In the genomic region with DNA sequence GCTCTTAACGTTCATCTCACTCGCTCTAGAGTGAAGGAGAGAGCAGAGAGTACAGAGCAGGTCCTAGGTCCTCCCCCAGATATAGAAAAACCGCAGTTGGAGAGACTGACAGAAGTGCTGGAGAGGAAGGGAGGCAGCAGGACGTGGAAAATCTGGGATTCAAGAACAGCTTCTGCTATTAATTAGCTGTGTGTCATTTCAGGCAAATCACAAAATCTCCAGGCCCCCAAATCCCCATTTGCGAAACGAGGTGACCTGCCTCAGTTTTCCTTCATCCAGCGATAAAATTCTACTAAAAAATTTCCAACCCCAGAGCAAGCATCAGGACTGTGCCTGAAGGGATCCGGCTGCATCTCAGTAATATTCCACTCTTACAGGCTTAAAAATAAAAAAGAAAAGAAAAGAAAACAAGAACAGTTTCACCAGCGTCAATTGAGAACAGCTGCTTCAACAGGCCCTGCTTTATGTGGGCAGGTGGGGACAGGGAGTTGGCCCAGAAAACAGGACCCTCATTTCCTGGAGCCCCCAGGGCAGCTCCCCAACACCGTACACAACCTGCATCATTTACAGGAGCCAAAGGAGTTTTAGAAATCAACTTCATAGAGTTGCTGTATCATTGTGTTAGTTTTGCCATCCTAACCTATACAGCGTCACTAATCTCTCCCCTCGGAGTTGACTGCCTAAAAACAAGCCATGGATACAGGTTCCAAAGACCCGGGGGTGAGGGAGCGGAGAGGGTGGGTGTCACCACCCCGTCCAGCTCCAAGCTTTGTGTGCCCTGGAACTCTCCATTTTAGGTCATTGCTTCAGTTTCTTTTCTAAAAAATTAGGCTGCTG, we compare ENCODE assay signal across 8 cellular contexts. TPM values are rescaled to one million over a fixed set of nuclear protein-coding genes. Genes with fewer than 3 reads are reported as not detected.
DNase-seq lines count a peak whose midpoint lies in the region; ATAC-seq, FAIRE-seq and TF ChIP-seq lines count a peak whose summit lies in the region.

No MANE protein-coding gene starts in this region.

- H4K20me1 ChIP-seq in keratinocyte (ENCODE audit: control insufficient read depth, extremely low read depth, insufficient read depth, low read length): peaks cover 23% of the 10 kb centered on the region

- no peaks in the 10 kb centered on the region for H3K36me3 Mint-ChIP-seq in effector memory CD8-positive, alpha-beta T cell (ENCODE audit: insufficient read depth)

- peaks cover 47% of the 10 kb centered on the region for H3K79me2 ChIP-seq in keratinocyte (ENCODE audit: control insufficient read depth, insufficient read depth, low read length)

- no peak for ATAC-seq in effector memory CD8-positive, alpha-beta T cell (replicated peaks)

- peak; percentile 47 for DNase-seq in NCI-H1105 treated with DMSO at 0.1 percent for 48 hours (lab: John Stamatoyannopoulos, UW)
- no peak for DNase-seq in NCI-H1105 (lab: John Stamatoyannopoulos, UW)
- peak; percentile 14 for DNase-seq in HT1080 (ENCODE audit: low read depth)
- peak in 3 of 7 donors; percentile 34 to 51 (median 38) for DNase-seq in adrenal gland
- no peak for DNase-seq in keratinocyte (ENCODE audit: low read depth, low spot score)
- DNase-seq in cerebellar nuclear complex (lab: John Stamatoyannopoulos, UW): no peak
- DNase-seq in effector memory CD8-positive, alpha-beta T cell: no peak

- no peaks in the 10 kb centered on the region for H3K27me3 ChIP-seq in adrenal gland
- H3K27me3 ChIP-seq in keratinocyte (ENCODE audit: control insufficient read depth, extremely low read depth, insufficient read depth, low read length): no peaks in the 10 kb centered on the region
- no peaks in the 10 kb centered on the region for H3K27me3 ChIP-seq in stomach smooth muscle (ENCODE audit: control insufficient read depth in 1 of 2, insufficient read depth in 2 of 2, low read length in 2 of 2)

- intact Hi-C loops in adrenal gland (cut with DNase I): loop anchor here in 1 of 2 donors (5.0 kb wide), 1 partner anchor 74 kb away; a partner anchor contains a TSS

- peak overlapping the region; percentile 80 to 99 (median 95) for H3K27ac ChIP-seq in adrenal gland
- H3K27ac ChIP-seq in keratinocyte (ENCODE audit: control insufficient read depth, insufficient read depth, low read length): peak overlapping the region; percentile 99
- H3K27ac ChIP-seq in stomach smooth muscle (ENCODE audit: low read length): peak overlapping the region; percentile 100

- dilution Hi-C loops in keratinocyte (cut with MboI; ENCODE audit: extremely low pct_ligation_motif_present, low sequenced_read_pairs): no loop called here

- TF ChIP-seq CTCF in adrenal gland (IDR thresholded peaks at IDR 0.05): no peak
- TF ChIP-seq CTCF in keratinocyte (optimal IDR thresholded peaks at IDR 0.05 in 1 of 3, IDR thresholded peaks at IDR 0.05 in 1 of 3, conservative IDR thresholded peaks at IDR 0.05 in 1 of 3; ENCODE audit: extremely low read depth in 1 of 3, insufficient read depth in 2 of 3, low read length in 3 of 3): no peak

- no peaks in the 10 kb centered on the region for H3K9me3 Mint-ChIP-seq in effector memory CD8-positive, alpha-beta T cell

- no peaks in the 10 kb centered on the region for H3K9me3 ChIP-seq in adrenal gland (replicated peaks in 1 of 3)
- no peaks in the 10 kb centered on the region for H3K9me3 ChIP-seq in keratinocyte (ENCODE audit: control insufficient read depth, low read depth, low read length)
- H3K9me3 ChIP-seq in stomach smooth muscle (ENCODE audit: control insufficient read depth in 2 of 2, low read length in 2 of 2): no peaks in the 10 kb centered on the region

- WGBS in adrenal gland, 4 donors: 23 to 32% (median 28%) methylated on average over 15 of the region's 15 CpGs

- H3K9ac ChIP-seq in keratinocyte (ENCODE audit: control insufficient read depth, extremely low read depth, insufficient read depth, low read length) (peak overlapping the region; percentile 83), stomach smooth muscle (ENCODE audit: low read length in 2 of 2) (peak overlapping the region; percentile 90 to 91)

- no peaks in the 10 kb centered on the region for H3K27me3 Mint-ChIP-seq in effector memory CD8-positive, alpha-beta T cell

- peak overlapping the region; percentile 47 for H2AFZ ChIP-seq in keratinocyte (ENCODE audit: control insufficient read depth, low read length)

- H3K9me1 ChIP-seq in keratinocyte (ENCODE audit: control insufficient read depth, extremely low read depth, insufficient read depth, low read length): no peaks in the 10 kb centered on the region

- no peak for FAIRE-seq in keratinocyte (lab: Jason Lieb, UNC)

- TF ChIP-seq POLR2A in adrenal gland (IDR thresholded peaks at IDR 0.05): no peak

- peaks cover 56 to 57% of the 10 kb centered on the region in 2 donors for H3K4me1 ChIP-seq in adrenal gland (replicated peaks in 1 of 2)
- peaks cover 59% of the 10 kb centered on the region for H3K4me1 ChIP-seq in keratinocyte (ENCODE audit: control insufficient read depth, extremely low read depth, insufficient read depth, low read length)
- peaks cover 61% of the 10 kb centered on the region for H3K4me1 ChIP-seq in stomach smooth muscle (ENCODE audit: control insufficient read depth, insufficient read depth, low read length)

- peaks cover 0 to 14% of the 10 kb centered on the region in 2 donors for H3K36me3 ChIP-seq in adrenal gland (replicated peaks in 1 of 2)
- peaks cover 2 to 13% of the 10 kb centered on the region in 2 experiments for H3K36me3 ChIP-seq in keratinocyte (ENCODE audit: control insufficient read depth in 2 of 2, extremely low read depth in 1 of 2, insufficient read depth in 2 of 2, low read length in 2 of 2)
- H3K36me3 ChIP-seq in stomach smooth muscle (ENCODE audit: control insufficient read depth in 2 of 2, insufficient read depth in 2 of 2, low read length in 2 of 2): peaks cover 9 to 14% of the 10 kb centered on the region in 2 donors

- peak overlapping the region; percentile 95 for H3K4me2 ChIP-seq in keratinocyte (ENCODE audit: control insufficient read depth, extremely low read depth, insufficient read depth, low read depth, low read length)

- no peak overlapping the region for H3K27ac Mint-ChIP-seq in effector memory CD8-positive, alpha-beta T cell

- peak overlapping the region in 1 of 4 donors; percentile 49 for H3K4me3 ChIP-seq in adrenal gland
- peak overlapping the region in 2 of 3 experiments; percentile 61 to 63 for H3K4me3 ChIP-seq in keratinocyte (ENCODE audit: control insufficient read depth in 2 of 3, extremely low read depth in 1 of 3, insufficient read depth in 2 of 3, low read depth in 1 of 3, low read length in 3 of 3)
- peak overlapping the region; percentile 64 to 72 for H3K4me3 ChIP-seq in stomach smooth muscle (ENCODE audit: low read length in 2 of 2)

- H3K4me1 Mint-ChIP-seq in effector memory CD8-positive, alpha-beta T cell (ENCODE audit: low read depth in 2 of 2): peaks cover 18 to 25% of the 10 kb centered on the region in 2 donors

- H3K4me3 Mint-ChIP-seq in effector memory CD8-positive, alpha-beta T cell: no peak overlapping the region

RNA-seq across cellular contexts. Expression of a gene that starts 2.3 kb away (rescaled TPM):
- total RNA-seq in HT1080 (2014; rRNA removed; shearing (Covaris generic)): 433 and 571 TPM in 2 replicates
- polyA plus RNA-seq in HT1080 (2015; cell fraction: cytosol; rRNA removed): 14.7 and 23.6 TPM in 2 replicates
- polyA plus RNA-seq in HT1080 (2015; cell fraction: nucleus; rRNA removed): 703 and 1,083 TPM in 2 replicates
- total RNA-seq in adrenal gland: over 10,000 TPM in 5 of 8 donors, 1,000 to 10,000 TPM in 3; 5,921 to 17,143 (median 10,900) TPM
- polyA plus RNA-seq in adrenal gland (1,000 to 10,000 TPM in 1 of 3 donors, 100 to 1,000 TPM in 2; 237 to 9,519 (median 973) TPM), keratinocyte (337 to 1,845 TPM (median 1,768 TPM) in 3 replicates)
- 22,009 TPM for polyA plus RNA-seq in keratinocyte (2011; ENCODE audit: low read depth)
- 14.9 and 37.5 TPM in 2 replicates for polyA plus RNA-seq in keratinocyte (2011; cell fraction: cytosol; rRNA removed)
- polyA plus RNA-seq in keratinocyte (2011; cell fraction: nucleus; rRNA removed): 6,319 and 7,235 TPM in 2 replicates
- 429 and 9,619 TPM in 2 replicates for polyA plus RNA-seq in keratinocyte (2012; ENCODE audit: low replicate concordance)
- polyA minus RNA-seq in keratinocyte: 2,284 to 11,976 TPM (median 9,145 TPM) in 3 replicates
- 408 TPM for polyA minus RNA-seq in keratinocyte (2011; cell fraction: cytosol; rRNA and poly(A)+ RNA removed)
- 24,947 and 60,709 TPM in 2 replicates for polyA minus RNA-seq in keratinocyte (2011; cell fraction: nucleus; rRNA and poly(A)+ RNA removed)

RNA-seq across cellular contexts. Expression of a gene that starts 28.4 kb away (rescaled TPM):
- 66.6 and 67.0 TPM in 2 replicates for total RNA-seq in HT1080 (2014; rRNA removed; shearing (Covaris generic))
- polyA plus RNA-seq in HT1080 (2015; cell fraction: cytosol; rRNA removed): 50.5 and 57.6 TPM in 2 replicates
- polyA plus RNA-seq in HT1080 (2015; cell fraction: nucleus; rRNA removed): 50.7 and 62.7 TPM in 2 replicates
- 100 to 1,000 TPM; 105 to 240 (median 145) TPM for total RNA-seq in adrenal gland
- polyA plus RNA-seq in adrenal gland (100 to 1,000 TPM in 2 of 3 donors, 10 to 100 TPM in 1; 52.3 to 395 (median 329) TPM), keratinocyte (31.3 to 51.2 TPM (median 44.1 TPM) in 3 replicates)
- polyA plus RNA-seq in keratinocyte (2011; ENCODE audit: low read depth): 25.3 TPM
- 40.7 and 65.2 TPM in 2 replicates for polyA plus RNA-seq in keratinocyte (2011; cell fraction: cytosol; rRNA removed)
- polyA plus RNA-seq in keratinocyte (2011; cell fraction: nucleus; rRNA removed): 52.1 and 72.4 TPM in 2 replicates
- 33.0 and 44.5 TPM in 2 replicates for polyA plus RNA-seq in keratinocyte (2012; ENCODE audit: low replicate concordance)
- polyA minus RNA-seq in keratinocyte: 34.8 to 75.0 TPM (median 43.7 TPM) in 3 replicates
- polyA minus RNA-seq in keratinocyte (2011; cell fraction: cytosol; rRNA and poly(A)+ RNA removed): 43.0 TPM
- 24.6 and 32.7 TPM in 2 replicates for polyA minus RNA-seq in keratinocyte (2011; cell fraction: nucleus; rRNA and poly(A)+ RNA removed)

Comparison
In these comparisons a context has a peak if more than half of its experiments do, and no peak if none do; other contexts are left out.
1. DNase-seq: peak in NCI-H1105 treated with DMSO at 0.1 percent for 48 hours (single experiment) and HT1080 (single experiment); none in NCI-H1105 (single experiment), keratinocyte (single experiment), cerebellar nuclear complex (0 of 2) and effector memory CD8-positive, alpha-beta T cell (0 of 3).
2. RNA of a gene that starts 2.3 kb away (total RNA-seq): 5,921 to 17,143 TPM in adrenal gland; 433 to 571 TPM in HT1080; every median in the first group is over 10 times any median in the second.
3. Peak in every context shown above with its lines, with median percentiles within 50 percentile points of each other: H3K27ac ChIP-seq.